In genomic region chr9:137301086-137301947, GRCh38 we compare ENCODE assay signal across 8 cellular contexts. TPM values are rescaled to one million over a fixed set of nuclear protein-coding genes. Genes with fewer than 3 reads are reported as not detected.
DNase-seq lines count a peak whose midpoint lies in the region; ATAC-seq and TF ChIP-seq lines count a peak whose summit lies in the region.

No MANE protein-coding gene starts in this region.

- peak overlapping the region; percentile 73 for H3K27ac ChIP-seq in SK-N-MC
- H3K27ac ChIP-seq in ectodermal cell (ENCODE audit: insufficient read depth, low read depth, low read length, poor library complexity, severe bottlenecking) = peak overlapping the region; percentile 80
- peak overlapping the region; percentile 94 to 95 for H3K27ac ChIP-seq in mucosa of rectum (ENCODE audit: low read depth in 2 of 2, low read length in 2 of 2)

- H3K9me3 ChIP-seq in SK-N-MC (ENCODE audit: low read depth, low read length) = no peaks in the 10 kb centered on the region
- H3K9me3 ChIP-seq in ectodermal cell (ENCODE audit: control insufficient read depth, low read length) = no peaks in the 10 kb centered on the region
- no peaks in the 10 kb centered on the region for H3K9me3 ChIP-seq in mucosa of rectum (ENCODE audit: control insufficient read depth in 2 of 2, low read length in 2 of 2)

- POLR2A ChIA-PET in GM10248 (lab: Yijun Ruan, JAX) = interaction anchor here (0.6 to 2.4 kb wide), 10 partner anchors 15 to 146 kb away, joined by 3 to 12 read pairs (median 4); partner anchors contain the start of genes EXD3, NOXA1, TOR4A and TUBB4B

- intact Hi-C loops in posterior vena cava (cut with DNase I) = no loop called here

- CTCF ChIA-PET in GM10248 (lab: Yijun Ruan, JAX) = interaction anchor here (0.8 to 4.1 kb wide), 24 partner anchors 8 to 160 kb away, joined by 3 to 24 read pairs (median 6); partner anchors contain the start of genes EXD3, NOXA1 and TOR4A

- DNase-seq in AG08396 (ENCODE audit: low spot score) (peak; percentile 73), GM10248 (ENCODE audit: extremely low spot score) (no peak), SK-N-MC (ENCODE audit: low read depth, low spot score) (no peak), posterior vena cava (ENCODE audit: low spot score) (no peak)

- H3K4me3 ChIP-seq in SK-N-MC = peak overlapping the region; percentile 97
- H3K4me3 ChIP-seq in ectodermal cell (ENCODE audit: insufficient read depth, low read depth, low read length) = peak overlapping the region; percentile 75
- H3K4me3 ChIP-seq in mucosa of rectum (ENCODE audit: low read length in 2 of 2) = peak overlapping the region; percentile 87 to 90

- H3K36me3 ChIP-seq in SK-N-MC (ENCODE audit: insufficient read depth, low read length) (no peaks in the 10 kb centered on the region), ectodermal cell (ENCODE audit: control insufficient read depth, insufficient read depth, low read length) (no peaks in the 10 kb centered on the region), mucosa of rectum (ENCODE audit: control insufficient read depth in 2 of 2, insufficient read depth in 2 of 2, low read length in 2 of 2) (peaks cover 0 to 3% of the 10 kb centered on the region in 2 donors)

- H3K9ac ChIP-seq in SK-N-MC (ENCODE audit: insufficient read length) = peak overlapping the region; percentile 73
- H3K9ac ChIP-seq in mucosa of rectum (ENCODE audit: low read depth in 1 of 2, low read length in 2 of 2) = peak overlapping the region; percentile 90 to 93

- TF ChIP-seq CTCF in GM10248 (IDR thresholded peaks at IDR 0.05; ENCODE audit: control extremely low read depth, extremely low read depth, low read depth, missing control alignments) = peak; percentile 47

- ATAC-seq in HG03354 (IDR thresholded peaks at IDR 0.05; ENCODE audit: poor library complexity, severe bottlenecking, unreplicated experiment) (peak; percentile 7), HG02623 (IDR thresholded peaks at IDR 0.05; ENCODE audit: unreplicated experiment) (no peak)

- WGBS in ectodermal cell, 2 experiments = 0% methylated on average over 114 of the region's 114 CpGs

- H3K27me3 ChIP-seq in ectodermal cell (ENCODE audit: control insufficient read depth, insufficient read depth, low read length, poor library complexity, severe bottlenecking) = peaks cover 35% of the 10 kb centered on the region
- H3K27me3 ChIP-seq in mucosa of rectum (ENCODE audit: control insufficient read depth in 2 of 2, insufficient read depth in 2 of 2, low read length in 2 of 2) = peaks cover 3 to 16% of the 10 kb centered on the region in 2 donors

- H3K4me1 ChIP-seq in ectodermal cell (ENCODE audit: control insufficient read depth, insufficient read depth, low read length) = peaks cover 69% of the 10 kb centered on the region
- peaks cover 60 to 62% of the 10 kb centered on the region in 2 donors for H3K4me1 ChIP-seq in mucosa of rectum (ENCODE audit: control insufficient read depth in 2 of 2, insufficient read depth in 2 of 2, low read length in 2 of 2)

RNA-seq across cellular contexts. Expression of gene NRARP, which starts 0.8 kb away (rescaled TPM):
- 20.0 TPM for polyA plus RNA-seq in ectodermal cell (2013, experiment 1 of 4)
- polyA plus RNA-seq in ectodermal cell (2013, experiment 2 of 4) = 17.8 TPM
- 30.0 TPM for polyA plus RNA-seq in ectodermal cell (2013, experiment 3 of 4)
- polyA plus RNA-seq in ectodermal cell (2013, experiment 4 of 4) = 33.2 TPM
- 1 to 10 TPM; 5.6 to 9.0 TPM for total RNA-seq in posterior vena cava

RNA-seq across cellular contexts. Expression of gene TOR4A, which starts 23.8 kb away (rescaled TPM):
- 2.9 TPM for polyA plus RNA-seq in ectodermal cell (2013, experiment 1 of 4)
- polyA plus RNA-seq in ectodermal cell (2013, experiment 2 of 4) = 4.0 TPM
- 3.2 TPM for polyA plus RNA-seq in ectodermal cell (2013, experiment 3 of 4)
- 3.6 TPM for polyA plus RNA-seq in ectodermal cell (2013, experiment 4 of 4)
- total RNA-seq in posterior vena cava = 1 to 10 TPM; 5.3 to 7.0 TPM

RNA-seq across cellular contexts. Expression of gene NELFB, which starts 46.2 kb away (rescaled TPM):
- 77.8 TPM for polyA plus RNA-seq in ectodermal cell (2013, experiment 1 of 4)
- polyA plus RNA-seq in ectodermal cell (2013, experiment 2 of 4) = 73.9 TPM
- polyA plus RNA-seq in ectodermal cell (2013, experiment 3 of 4) = 50.9 TPM
- 53.2 TPM for polyA plus RNA-seq in ectodermal cell (2013, experiment 4 of 4)
- total RNA-seq in posterior vena cava = 10 to 100 TPM; 33.3 to 36.7 TPM

RNA-seq across cellular contexts. Expression of gene STPG3, which starts 50.2 kb away (rescaled TPM):
- polyA plus RNA-seq in ectodermal cell (2013, experiment 1 of 4) = not detected
- not detected for polyA plus RNA-seq in ectodermal cell (2013, experiment 2 of 4)
- not detected for polyA plus RNA-seq in ectodermal cell (2013, experiment 3 of 4)
- not detected for polyA plus RNA-seq in ectodermal cell (2013, experiment 4 of 4)
- not detected for total RNA-seq in posterior vena cava
